In the genomic region with DNA sequence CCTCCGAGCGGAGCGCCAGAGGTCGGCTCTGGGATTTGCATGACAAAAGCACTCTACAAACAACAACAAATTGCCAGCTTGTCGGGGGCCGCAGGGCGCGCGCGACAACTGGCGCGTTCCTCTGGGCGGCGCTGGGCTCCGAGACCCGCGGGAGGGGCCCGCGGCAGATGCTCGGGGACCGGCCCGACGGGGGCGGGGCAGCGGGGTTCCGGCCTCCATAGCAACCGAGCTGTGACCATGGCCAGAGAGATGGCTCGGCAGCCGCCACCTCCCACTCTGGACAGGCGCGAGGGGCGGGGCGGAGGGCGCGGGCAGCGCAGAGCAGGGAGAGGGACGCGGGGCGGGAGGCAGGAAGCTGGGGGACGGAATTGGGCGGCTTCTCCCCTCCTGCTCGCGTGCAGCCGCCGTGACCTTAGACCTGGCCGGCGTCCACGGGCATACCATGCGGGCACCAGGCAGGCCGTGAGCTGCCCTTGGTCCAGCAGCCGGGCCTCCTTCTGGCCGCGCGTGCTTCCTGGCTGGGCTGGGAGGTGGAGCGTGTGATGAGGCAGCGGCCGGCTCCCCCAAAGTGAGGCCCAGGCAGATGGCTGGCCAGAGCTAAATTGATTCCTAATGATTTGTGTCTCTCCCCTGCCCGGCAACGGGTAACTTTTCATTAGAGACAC, we compare ENCODE assay signal across 8 cellular contexts.
DNase-seq lines count a peak whose midpoint lies in the region; ATAC-seq lines count a peak whose summit lies in the region.

No MANE protein-coding gene starts in this region.

- H3K4me1 Mint-ChIP-seq in T-cell = peaks cover 0 to 10% (median 7%) of the 10 kb centered on the region in 3 donors

- no peak overlapping the region for H3K27ac Mint-ChIP-seq in T-cell

- DNase-seq in AG08395 (ENCODE audit: low spot score) (peak; percentile 95), H4 (ENCODE audit: low spot score) (peak; percentile 72), NCI-H748 treated with DMSO at 0.1 percent for 48 hours (lab: John Stamatoyannopoulos, UW) (peak; percentile 85), ecto neural progenitor cell (ENCODE audit: low spot score) (peak; percentile 93), left kidney (ENCODE audit: low read depth, low spot score) (peak; percentile 94), stromal cell of bone marrow (ENCODE audit: low read depth) (peak; percentile 70), T-cell (no peak)

- no peak for ATAC-seq in HG03108 (IDR thresholded peaks at IDR 0.05; ENCODE audit: unreplicated experiment)
- ATAC-seq in T-cell (replicated peaks in 1 of 4) = no peak

- H3K36me3 Mint-ChIP-seq in T-cell = no peaks in the 10 kb centered on the region

- CTCF ChIA-PET in T-cell (lab: Charles Lee) = no interaction called here

- POLR2A ChIA-PET in T-cell (lab: Charles Lee) = no interaction called here

- no peak overlapping the region for H3K4me3 Mint-ChIP-seq in T-cell

- H3K9me3 Mint-ChIP-seq in T-cell = no peaks in the 10 kb centered on the region

- peaks cover 28 to 36% of the 10 kb centered on the region in 2 donors for H3K27me3 Mint-ChIP-seq in T-cell

Comparison
In these comparisons a context has a peak if more than half of its experiments do, and no peak if none do; other contexts are left out.
1. DNase-seq: peak in AG08395 (single experiment), H4 (single experiment), NCI-H748 treated with DMSO at 0.1 percent for 48 hours (single experiment), ecto neural progenitor cell (single experiment), left kidney (single experiment) and stromal cell of bone marrow (single experiment); none in T-cell (0 of 34).